ENCODE assay signal across 8 cellular contexts in the genomic region with DNA sequence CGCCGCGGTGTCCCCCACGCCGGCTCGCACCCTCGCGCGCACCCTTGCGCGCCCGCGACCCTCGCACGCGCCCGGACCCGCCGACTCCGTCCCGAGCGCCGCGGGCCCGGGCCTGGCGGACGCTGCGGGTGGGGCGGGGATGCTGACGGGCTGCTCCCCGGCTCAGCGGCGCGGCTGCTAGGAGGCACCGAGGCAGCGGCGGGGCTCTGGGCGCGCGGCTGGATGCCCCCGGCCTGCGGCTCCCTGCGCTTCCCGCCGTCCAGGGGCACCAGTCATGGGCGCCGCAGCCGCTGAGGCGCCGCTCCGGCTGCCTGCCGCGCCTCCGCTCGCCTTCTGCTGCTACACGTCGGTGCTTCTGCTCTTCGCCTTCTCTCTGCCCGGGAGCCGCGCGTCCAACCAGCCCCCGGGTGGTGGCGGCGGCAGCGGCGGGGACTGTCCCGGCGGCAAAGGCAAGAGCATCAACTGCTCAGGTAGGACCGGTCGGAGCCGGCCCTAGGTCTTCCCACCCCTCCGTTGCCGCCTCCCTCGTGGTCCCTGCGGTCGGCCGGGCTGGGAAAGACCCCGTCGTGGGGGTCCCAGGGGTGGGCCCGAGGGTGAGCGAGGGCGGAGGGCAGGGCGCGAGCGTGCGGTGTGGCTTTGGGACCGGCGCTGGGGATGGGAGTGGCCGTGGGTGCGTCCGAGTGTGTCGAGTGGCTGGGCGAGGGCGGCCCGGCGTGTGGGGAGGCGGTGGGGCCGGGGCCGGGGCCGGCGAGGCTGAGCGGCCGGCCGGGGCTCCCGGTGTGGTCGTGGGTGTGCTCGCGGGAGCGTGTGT. TPM values are rescaled to one million over a fixed set of nuclear protein-coding genes. Genes with fewer than 3 reads are reported as not detected.
DNase-seq lines count a peak whose midpoint lies in the region; ATAC-seq and TF ChIP-seq lines count a peak whose summit lies in the region.

No MANE protein-coding gene starts in this region.

- peak overlapping the region; percentile 96 for H3K4me3 Mint-ChIP-seq in WTC11
- H3K4me3 Mint-ChIP-seq in dendritic cell treated with granulocyte-macrophage colony-stimulating factor and Interleukin-4, amounts not matched to agents 40 ng/mL and 50 ng/mL, for 4 days, result peak overlapping the region; percentile 64

- intact Hi-C loops in dendritic cell treated with granulocyte-macrophage colony-stimulating factor and Interleukin-4, amounts not matched to agents 40 ng/mL and 50 ng/mL, for 4 days (cut with micrococcal nuclease), result no loop called here
- intact Hi-C loops in stomach (cut with DNase I; ENCODE audit: low total_unique reads), result no loop called here

- TF ChIP-seq EP300 in stomach (IDR thresholded peaks at IDR 0.05), result no peak

- H3K4me3 ChIP-seq in lung (peak overlapping the region; percentile 59), stomach (peak overlapping the region; percentile 56 to 74 (median 64))

- H3K27me3 ChIP-seq in lung (ENCODE audit: control insufficient read depth, insufficient read depth) (no peaks in the 10 kb centered on the region), stomach (peaks cover 0 to 24% (median 21%) of the 10 kb centered on the region in 3 donors)

- H3K4me1 ChIP-seq in lung (ENCODE audit: control insufficient read depth in 2 of 2, insufficient read depth in 2 of 2, low read length in 2 of 2) (peaks cover 5 to 8% of the 10 kb centered on the region in 2 donors), stomach (peaks cover 9 to 18% (median 13%) of the 10 kb centered on the region in 4 donors)

- 1% methylated on average over 88 to 110 of the region's 110 CpGs for WGBS in lung, 2 donors
- WGBS in stomach, 5 donors, result 0 to 1% (median 0%) methylated on average over 15 to 109 of the region's 110 CpGs

- CTCF ChIA-PET in WTC11 (lab: Charles Lee), result interaction anchor here (0.7 to 1.1 kb wide), 12 partner anchors 10 to 149 kb away, joined by 3 to 8 read pairs (median 4); no protein-coding TSS in a partner anchor

- H3K27ac ChIP-seq in lung (ENCODE audit: low read depth in 1 of 2, low read length in 1 of 2) (no peak overlapping the region), stomach (peak overlapping the region in 1 of 5 donors; percentile 64)

- ATAC-seq in GM21717 (IDR thresholded peaks at IDR 0.05; ENCODE audit: unreplicated experiment), result peak; percentile 66
- peak; percentile 49 for ATAC-seq in WTC11
- ATAC-seq in lung (ENCODE audit: insufficient read depth, low FRiP score), result peak; percentile 43

- H3K36me3 ChIP-seq in lung (ENCODE audit: control insufficient read depth in 2 of 2, insufficient read depth in 2 of 2, low read length in 2 of 2) (no peaks in the 10 kb centered on the region), stomach (no peaks in the 10 kb centered on the region)

- H3K27ac Mint-ChIP-seq in WTC11, result no peak overlapping the region
- no peak overlapping the region for H3K27ac Mint-ChIP-seq in dendritic cell treated with granulocyte-macrophage colony-stimulating factor and Interleukin-4, amounts not matched to agents 40 ng/mL and 50 ng/mL, for 4 days

- H3K4me1 Mint-ChIP-seq in WTC11, result peaks cover 44% of the 10 kb centered on the region
- peaks cover 15% of the 10 kb centered on the region for H3K4me1 Mint-ChIP-seq in dendritic cell treated with granulocyte-macrophage colony-stimulating factor and Interleukin-4, amounts not matched to agents 40 ng/mL and 50 ng/mL, for 4 days (ENCODE audit: low read depth)

- no peak for TF ChIP-seq POLR2A in stomach (IDR thresholded peaks at IDR 0.05)

- in situ Hi-C loops in KBM-7 (cut with MboI; ENCODE audit: low pct_unique_long_range_greater_than_20kb, low sequenced_read_pairs), result no loop called here

- POLR2A ChIA-PET in WTC11 (lab: Charles Lee), result interaction anchor here (0.5 to 1.4 kb wide), 7 partner anchors 43 to 140 kb away, joined by 3 to 5 read pairs (median 3); a partner anchor contains a TSS

- H3K9me3 Mint-ChIP-seq in WTC11, result no peaks in the 10 kb centered on the region
- H3K9me3 Mint-ChIP-seq in dendritic cell treated with granulocyte-macrophage colony-stimulating factor and Interleukin-4, amounts not matched to agents 40 ng/mL and 50 ng/mL, for 4 days, result no peaks in the 10 kb centered on the region

- TF ChIP-seq CTCF in WTC11 (IDR thresholded peaks at IDR 0.05) (no peak), lung (IDR thresholded peaks at IDR 0.05; ENCODE audit: control extremely low read depth, extremely low read depth) (no peak), stomach (IDR thresholded peaks at IDR 0.05) (no peak)

- no peaks in the 10 kb centered on the region for H3K9me3 ChIP-seq in lung (ENCODE audit: control insufficient read depth in 2 of 2, insufficient read depth in 1 of 2, low read length in 1 of 2)
- no peaks in the 10 kb centered on the region for H3K9me3 ChIP-seq in stomach

- no peaks in the 10 kb centered on the region for H3K27me3 Mint-ChIP-seq in WTC11 (ENCODE audit: low read depth)
- peaks cover 48% of the 10 kb centered on the region for H3K27me3 Mint-ChIP-seq in dendritic cell treated with granulocyte-macrophage colony-stimulating factor and Interleukin-4, amounts not matched to agents 40 ng/mL and 50 ng/mL, for 4 days

- peak; percentile 79 for DNase-seq in GM03348 (ENCODE audit: low spot score)
- peak; percentile 59 for DNase-seq in KBM-7
- peak; percentile 54 for DNase-seq in WTC11 (ENCODE audit: low spot score)
- DNase-seq in lung (ENCODE audit: low spot score), result no peak
- DNase-seq in stomach, result peak; percentile 26
- no peak for DNase-seq in NK-92 treated with Interleukin-12 subunit alpha and Interleukin-12 subunit beta, amount 100 ng/mL, for 24 hours (lab: John Stamatoyannopoulos, UW)

- H3K36me3 Mint-ChIP-seq in WTC11, result no peaks in the 10 kb centered on the region
- no peaks in the 10 kb centered on the region for H3K36me3 Mint-ChIP-seq in dendritic cell treated with granulocyte-macrophage colony-stimulating factor and Interleukin-4, amounts not matched to agents 40 ng/mL and 50 ng/mL, for 4 days (ENCODE audit: low read depth)

TF ChIP-seq in WTC11, 78 proteins besides CTCF, POLR2A, EP300 and RAD21 (continues in another document):
- TF ChIP-seq MYBL2 (CRISPR knock-in tag; IDR thresholded peaks at IDR 0.05) (no peak; the same call in 1 of the 2 replicates), JUN (CRISPR knock-in tag; IDR thresholded peaks at IDR 0.05) (peak; percentile 56; the same call in 1 of the 2 replicates), FOXP1 (CRISPR knock-in tag; IDR thresholded peaks at IDR 0.05; ENCODE audit: borderline replicate concordance) (peak; percentile 35; the same call in 1 of the 2 replicates), NR3C1 (CRISPR knock-in tag; conservative IDR thresholded peaks at IDR 0.05; ENCODE audit: low read depth) (no peak; the same call in 1 of the 2 replicates), ZNF138 (CRISPR knock-in tag; conservative IDR thresholded peaks at IDR 0.05) (0 out of 2 replicates have a peak, but pooled peaks have one; percentile 27), ZNF317 (CRISPR knock-in tag; IDR thresholded peaks at IDR 0.05; ENCODE audit: borderline replicate concordance, low read depth) (peak; percentile 11; the same call in 1 of the 2 replicates)
- TF ChIP-seq, protein P1, sequence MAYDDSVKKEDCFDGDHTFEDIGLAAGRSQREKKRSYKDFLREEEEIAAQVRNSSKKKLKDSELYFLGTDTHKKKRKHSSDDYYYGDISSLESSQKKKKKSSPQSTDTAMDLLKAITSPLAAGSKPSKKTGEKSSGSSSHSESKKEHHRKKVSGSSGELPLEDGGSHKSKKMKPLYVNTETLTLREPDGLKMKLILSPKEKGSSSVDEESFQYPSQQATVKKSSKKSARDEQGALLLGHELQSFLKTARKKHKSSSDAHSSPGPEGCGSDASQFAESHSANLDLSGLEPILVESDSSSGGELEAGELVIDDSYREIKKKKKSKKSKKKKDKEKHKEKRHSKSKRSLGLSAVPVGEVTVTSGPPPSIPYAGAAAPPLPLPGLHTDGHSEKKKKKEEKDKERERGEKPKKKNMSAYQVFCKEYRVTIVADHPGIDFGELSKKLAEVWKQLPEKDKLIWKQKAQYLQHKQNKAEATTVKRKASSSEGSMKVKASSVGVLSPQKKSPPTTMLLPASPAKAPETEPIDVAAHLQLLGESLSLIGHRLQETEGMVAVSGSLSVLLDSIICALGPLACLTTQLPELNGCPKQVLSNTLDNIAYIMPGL (CRISPR knock-in tag; IDR thresholded peaks at IDR 0.05), result peak; percentile 82
- TF ChIP-seq, protein P2, sequence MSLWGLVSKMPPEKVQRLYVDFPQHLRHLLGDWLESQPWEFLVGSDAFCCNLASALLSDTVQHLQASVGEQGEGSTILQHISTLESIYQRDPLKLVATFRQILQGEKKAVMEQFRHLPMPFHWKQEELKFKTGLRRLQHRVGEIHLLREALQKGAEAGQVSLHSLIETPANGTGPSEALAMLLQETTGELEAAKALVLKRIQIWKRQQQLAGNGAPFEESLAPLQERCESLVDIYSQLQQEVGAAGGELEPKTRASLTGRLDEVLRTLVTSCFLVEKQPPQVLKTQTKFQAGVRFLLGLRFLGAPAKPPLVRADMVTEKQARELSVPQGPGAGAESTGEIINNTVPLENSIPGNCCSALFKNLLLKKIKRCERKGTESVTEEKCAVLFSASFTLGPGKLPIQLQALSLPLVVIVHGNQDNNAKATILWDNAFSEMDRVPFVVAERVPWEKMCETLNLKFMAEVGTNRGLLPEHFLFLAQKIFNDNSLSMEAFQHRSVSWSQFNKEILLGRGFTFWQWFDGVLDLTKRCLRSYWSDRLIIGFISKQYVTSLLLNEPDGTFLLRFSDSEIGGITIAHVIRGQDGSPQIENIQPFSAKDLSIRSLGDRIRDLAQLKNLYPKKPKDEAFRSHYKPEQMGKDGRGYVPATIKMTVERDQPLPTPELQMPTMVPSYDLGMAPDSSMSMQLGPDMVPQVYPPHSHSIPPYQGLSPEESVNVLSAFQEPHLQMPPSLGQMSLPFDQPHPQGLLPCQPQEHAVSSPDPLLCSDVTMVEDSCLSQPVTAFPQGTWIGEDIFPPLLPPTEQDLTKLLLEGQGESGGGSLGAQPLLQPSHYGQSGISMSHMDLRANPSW (CRISPR knock-in tag; conservative IDR thresholded peaks at IDR 0.05; ENCODE audit: low read depth), result 0 out of 2 replicates have a peak, but pooled peaks have one; percentile 65
- TF ChIP-seq, protein P3, sequence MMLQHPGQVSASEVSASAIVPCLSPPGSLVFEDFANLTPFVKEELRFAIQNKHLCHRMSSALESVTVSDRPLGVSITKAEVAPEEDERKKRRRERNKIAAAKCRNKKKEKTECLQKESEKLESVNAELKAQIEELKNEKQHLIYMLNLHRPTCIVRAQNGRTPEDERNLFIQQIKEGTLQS (CRISPR knock-in tag; conservative IDR thresholded peaks at IDR 0.05), result no peak

RNA-seq across cellular contexts. Expression of a gene that starts 0.5 kb away (rescaled TPM):
- total RNA-seq in WTC11 (2021), result 62.7 to 66.5 TPM (median 66.2 TPM) in 3 replicates
- under 1 TPM; 0.71 to 0.77 TPM for total RNA-seq in lung
- polyA plus RNA-seq in lung, result under 1 TPM in 1 of 2 donors, not detected in 1; 0.01 TPM
- under 1 TPM in 1 of 5 donors, not detected in 4; 0.92 TPM for total RNA-seq in stomach
- polyA plus RNA-seq in stomach, result under 1 TPM in 1 of 3 donors, not detected in 2; 0.05 TPM

RNA-seq across cellular contexts. Expression of a gene that starts 46.5 kb away (rescaled TPM):
- total RNA-seq in WTC11 (2021), result 28.9 to 30.3 TPM (median 30.2 TPM) in 3 replicates
- total RNA-seq in lung, result 10 to 100 TPM; 17.9 to 23.8 TPM
- 10 to 100 TPM; 17.5 to 17.8 TPM for polyA plus RNA-seq in lung
- 100 to 1,000 TPM in 1 of 5 donors, 10 to 100 TPM in 3, 1 to 10 TPM in 1; 1.2 to 121 (median 17.5) TPM for total RNA-seq in stomach
- 10 to 100 TPM in 2 of 3 donors, 1 to 10 TPM in 1; 9.9 to 28.8 (median 17.3) TPM for polyA plus RNA-seq in stomach

Comparison
In these comparisons a context has a peak if more than half of its experiments do, and no peak if none do; other contexts are left out.
1. DNase-seq: peak in GM03348 (single experiment), KBM-7 (single experiment), WTC11 (single experiment) and stomach (single experiment); none in lung (single experiment) and NK-92 treated with Interleukin-12 subunit alpha and Interleukin-12 subunit beta, amount 100 ng/mL, for 24 hours (single experiment).
2. RNA of a gene that starts 0.5 kb away (total RNA-seq): 62.7 to 66.5 TPM in WTC11; 0.71 to 0.77 TPM in lung and 0.92 TPM in stomach; every median in the first group is over 10 times any median in the second.
3. Peak in every context shown above with its lines, with median percentiles within 50 percentile points of each other: ATAC-seq.